ENCODE assay signal across 18 cellular contexts in the genomic region with DNA sequence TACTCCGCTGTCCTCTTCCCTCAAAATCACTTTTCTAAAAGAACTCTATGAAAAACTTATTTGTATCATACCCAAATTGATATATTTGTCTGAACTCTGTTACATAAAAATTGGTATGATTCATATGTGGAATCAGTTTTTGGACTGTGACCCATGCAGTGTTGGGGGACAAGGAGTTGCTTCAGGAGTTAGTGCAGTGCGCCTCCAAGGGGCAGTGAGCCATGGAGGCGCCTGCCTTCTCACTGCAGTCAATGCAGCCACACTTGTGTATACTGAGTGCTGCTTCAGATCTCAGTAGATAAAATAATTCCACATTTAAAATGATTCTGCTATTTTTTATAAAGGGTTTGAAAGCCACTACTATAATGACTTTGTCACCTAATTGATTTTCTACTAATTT. TPM values are rescaled to one million over a fixed set of nuclear protein-coding genes. Genes with fewer than 3 reads are reported as not detected.
A peak's percentile ranks its signal among the peaks of the same experiment; 100 is the strongest.
DNase-seq lines count a peak whose midpoint lies in the region; ATAC-seq and TF ChIP-seq lines count a peak whose summit lies in the region.
"Had no signal": no experiment of that assay in that cellular context is flagged by ENCODE, and none has a peak within 500 bp of the region (broad histone marks: within the 10 kb centered on the region; RNA-seq: fewer than 3 reads in every experiment).

No MANE protein-coding gene starts in this region.

- in situ Hi-C loops in KBM-7 (cut with MboI; ENCODE audit: low pct_unique_long_range_greater_than_20kb, low sequenced_read_pairs): no loop called here

- H3K27ac ChIP-seq in WERI-Rb-1 (no peak overlapping the region), lower lobe of right lung (no peak overlapping the region)
- H3K27ac ChIP-seq: colonic mucosa, esophagus squamous epithelium, HL-60 had no signal

- H3K9me3 ChIP-seq in WERI-Rb-1 (ENCODE audit: severe bottlenecking) (no peaks in the 10 kb centered on the region), lower lobe of right lung (no peaks in the 10 kb centered on the region)
- H3K9me3 ChIP-seq: colonic mucosa, esophagus squamous epithelium had no signal

- H3K36me3 ChIP-seq in WERI-Rb-1: peaks cover 17% of the 10 kb centered on the region
- peaks cover 23% of the 10 kb centered on the region for H3K36me3 ChIP-seq in lower lobe of right lung
- H3K36me3 ChIP-seq: colonic mucosa had no signal

- ATAC-seq in lower lobe of right lung: no peak
- ATAC-seq in HG03135 (IDR thresholded peaks at IDR 0.05; ENCODE audit: unreplicated experiment): no peak
- no peak for ATAC-seq in HG02840 (IDR thresholded peaks at IDR 0.05; ENCODE audit: low FRiP score, unreplicated experiment)
- ATAC-seq: activated T-cell treated with anti-CD3 and anti-CD28 coated beads, Interleukin-2, amount 50 U/mL, for 72 hours had no signal

- intact Hi-C loops in lower lobe of right lung (cut with DNase I): no loop called here

- H3K4me3 ChIP-seq in WERI-Rb-1 (ENCODE audit: low read depth, low read length) (no peak overlapping the region), lower lobe of right lung (no peak overlapping the region)
- H3K4me3 ChIP-seq: colonic mucosa, esophagus squamous epithelium had no signal

- peak; percentile 14 for DNase-seq in ELR (ENCODE audit: low read depth)
- peak; percentile 14 for DNase-seq in KBM-7
- no peak for DNase-seq in WERI-Rb-1
- DNase-seq in lower lobe of right lung: no peak
- DNase-seq in NCI-H2107 (lab: John Stamatoyannopoulos, UW): no peak
- DNase-seq in kidney glomerular epithelial cell (lab: John Stamatoyannopoulos, UW): no peak
- DNase-seq: activated T-cell treated with anti-CD3 and anti-CD28 coated beads, Interleukin-2, amount 50 U/mL, for 72 hours; amygdala; C1 segment of cervical spinal cord; colonic mucosa; esophagus squamous epithelium; GDM1; mesendoderm; nucleus accumbens; stimulated activated naive CD4-positive, alpha-beta T cell treated with Interleukin-2 at 50 U/mL for 16 hours had no signal

- TF ChIP-seq CTCF in WERI-Rb-1 (IDR thresholded peaks at IDR 0.05; ENCODE audit: low read depth, low read length) (peak; percentile 62), lower lobe of right lung (IDR thresholded peaks at IDR 0.05) (peak; percentile 26)

- peaks cover 7% of the 10 kb centered on the region for H3K4me1 ChIP-seq in lower lobe of right lung
- H3K4me1 ChIP-seq: colonic mucosa, esophagus squamous epithelium had no signal

- no peaks in the 10 kb centered on the region for H3K27me3 ChIP-seq in WERI-Rb-1 (ENCODE audit: insufficient read depth, low read depth, severe bottlenecking)
- H3K27me3 ChIP-seq in lower lobe of right lung (ENCODE audit: low read depth): no peaks in the 10 kb centered on the region
- H3K27me3 ChIP-seq: colonic mucosa, esophagus squamous epithelium had no signal

RNA-seq across cellular contexts. Expression of gene DGKE, which starts 32.5 kb away (rescaled TPM):
- total RNA-seq in lower lobe of right lung: 12.7 TPM

RNA-seq across cellular contexts. Expression of gene C17orf67, which starts 32.8 kb away (rescaled TPM):
- total RNA-seq in lower lobe of right lung: 3.6 TPM

RNA-seq across cellular contexts. Expression of gene TRIM25, which starts 47.4 kb away (rescaled TPM):
- total RNA-seq in lower lobe of right lung: 125 TPM

Comparison
In these comparisons a context has a peak if more than half of its experiments do, and no peak if none do; other contexts are left out.
1. DNase-seq: peak in ELR (single experiment) and KBM-7 (single experiment); none in WERI-Rb-1 (single experiment), lower lobe of right lung (single experiment), NCI-H2107 (single experiment) and kidney glomerular epithelial cell (single experiment).